In genomic region chr2:202599105-202599504, GRCh38 we compare ENCODE assay signal across 22 cellular contexts. TPM values are rescaled to one million over a fixed set of nuclear protein-coding genes. Genes with fewer than 3 reads are reported as not detected.
DNase-seq lines count a peak whose midpoint lies in the region; ATAC-seq, FAIRE-seq and TF ChIP-seq lines count a peak whose summit lies in the region.
"Had no signal": no experiment of that assay in that cellular context is flagged by ENCODE, and none has a peak within 500 bp of the region (broad histone marks: within the 10 kb centered on the region; RNA-seq: fewer than 3 reads in every experiment).

No MANE protein-coding gene starts in this region.

- no peaks in the 10 kb centered on the region for H3K27me3 Mint-ChIP-seq in stimulated activated memory B cell treated with anti-CD40 and anti-IgM and Interleukin-4, amounts not matched to agents 10 μg/mL and 1 μg/mL and 100 μg/mL, for 72 hours
- H3K27me3 Mint-ChIP-seq: B cell; CD4-positive, alpha-beta T cell had no signal

- H3K27me3 ChIP-seq in small intestine (ENCODE audit: control insufficient read depth in 2 of 2, insufficient read depth in 2 of 2, low read length in 2 of 2), result no peaks in the 10 kb centered on the region
- no peaks in the 10 kb centered on the region for H3K27me3 ChIP-seq in esophagus squamous epithelium
- H3K27me3 ChIP-seq: BLaER1 treated with 17β-estradiol and CSF1 and Interleukin-3, amounts not matched to agents 10 nM and 100 nM had no signal

- no peak overlapping the region for H3K4me3 Mint-ChIP-seq in stimulated activated memory B cell treated with anti-CD40 and anti-IgM and Interleukin-4, amounts not matched to agents 10 μg/mL and 1 μg/mL and 100 μg/mL, for 72 hours
- H3K4me3 Mint-ChIP-seq: CD4-positive, alpha-beta T cell; CD8-positive, alpha-beta T cell had no signal

- intact Hi-C loops in left colon (cut with DNase I, micrococcal nuclease) (no loop called here), esophagus squamous epithelium (cut with DNase I) (no loop called here)

- no peak for TF ChIP-seq CTCF in esophagus squamous epithelium (IDR thresholded peaks at IDR 0.05)

- H3K27ac ChIP-seq in small intestine (ENCODE audit: low read depth in 1 of 2, low read length in 1 of 2) (no peak overlapping the region), esophagus squamous epithelium (no peak overlapping the region)
- H3K27ac ChIP-seq: BLaER1 treated with 17β-estradiol and CSF1 and Interleukin-3, amounts not matched to agents 10 nM and 100 nM; C4-2B had no signal

- H3K9me3 Mint-ChIP-seq in stimulated activated memory B cell treated with anti-CD40 and anti-IgM and Interleukin-4, amounts not matched to agents 10 μg/mL and 1 μg/mL and 100 μg/mL, for 72 hours, result no peaks in the 10 kb centered on the region
- H3K9me3 Mint-ChIP-seq: CD4-positive, alpha-beta T cell; CD8-positive, alpha-beta T cell had no signal

- H3K36me3 Mint-ChIP-seq in stimulated activated memory B cell treated with anti-CD40 and anti-IgM and Interleukin-4, amounts not matched to agents 10 μg/mL and 1 μg/mL and 100 μg/mL, for 72 hours, result no peaks in the 10 kb centered on the region
- H3K36me3 Mint-ChIP-seq: CD8-positive, alpha-beta T cell had no signal

- H3K4me1 Mint-ChIP-seq in stimulated activated memory B cell treated with anti-CD40 and anti-IgM and Interleukin-4, amounts not matched to agents 10 μg/mL and 1 μg/mL and 100 μg/mL, for 72 hours, result peaks cover 21% of the 10 kb centered on the region

- WGBS in small intestine, 3 donors, result 85 to 93% (median 88%) methylated on average over 2 of the region's 2 CpGs
- WGBS in esophagus squamous epithelium, 2 donors, result 83 to 97% methylated on average over 2 of the region's 2 CpGs

- H3K36me3 ChIP-seq in small intestine (ENCODE audit: control insufficient read depth in 2 of 2, insufficient read depth in 2 of 2, low read length in 2 of 2) (no peaks in the 10 kb centered on the region), esophagus squamous epithelium (no peaks in the 10 kb centered on the region)
- H3K36me3 ChIP-seq: BLaER1 treated with 17β-estradiol and CSF1 and Interleukin-3, amounts not matched to agents 10 nM and 100 nM had no signal

- H3K27ac Mint-ChIP-seq in stimulated activated memory B cell treated with anti-CD40 and anti-IgM and Interleukin-4, amounts not matched to agents 10 μg/mL and 1 μg/mL and 100 μg/mL, for 72 hours, result peak overlapping the region; percentile 58
- H3K27ac Mint-ChIP-seq: CD4-positive, alpha-beta T cell; CD8-positive, alpha-beta T cell had no signal

- H3K4me3 ChIP-seq in small intestine (ENCODE audit: low read depth in 1 of 2, low read length in 2 of 2) (no peak overlapping the region), esophagus squamous epithelium (no peak overlapping the region)
- H3K4me3 ChIP-seq: BLaER1 treated with 17β-estradiol and CSF1 and Interleukin-3, amounts not matched to agents 10 nM and 100 nM had no signal

- FAIRE-seq in small intestine (lab: Jason Lieb, UNC), result no peak
- FAIRE-seq: A204.1, D721Med, GM12891, GM19239 had no signal

- ATAC-seq in left colon, result peak; percentile 83
- ATAC-seq in stimulated activated memory B cell treated with anti-CD40 and anti-IgM and Interleukin-4, amounts not matched to agents 10 μg/mL and 1 μg/mL and 100 μg/mL, for 72 hours, result no peak
- ATAC-seq: CD8-positive, alpha-beta T cell had no signal

- H3K4me1 ChIP-seq in small intestine (ENCODE audit: control insufficient read depth in 2 of 2, insufficient read depth in 1 of 2, low read depth in 1 of 2, low read length in 1 of 2) (no peaks in the 10 kb centered on the region), esophagus squamous epithelium (peaks cover 0 to 26% (median 7%) of the 10 kb centered on the region in 3 donors)
- H3K4me1 ChIP-seq: BLaER1 treated with 17β-estradiol and CSF1 and Interleukin-3, amounts not matched to agents 10 nM and 100 nM; Caco-2 had no signal

- DNase-seq in left colon (no peak), small intestine (peak; percentile 13), AG08396 (ENCODE audit: low spot score) (no peak), esophagus squamous epithelium (lab: John Stamatoyannopoulos, UW) (no peak), iPS-NIHi7 (ENCODE audit: extremely low spot score) (no peak)
- DNase-seq: 8988T; ACHN; AML-193; Caco-2; Calu3; CD4-positive, alpha-beta T cell; CD8-positive, alpha-beta T cell; DMS79 treated with DMSO at 0.1 percent for 48 hours; GF-D8 had no signal

- no peak for TF ChIP-seq POLR2A in esophagus squamous epithelium (IDR thresholded peaks at IDR 0.05)

- no peaks in the 10 kb centered on the region for H3K9me3 ChIP-seq in small intestine (ENCODE audit: control insufficient read depth, low read depth)
- H3K9me3 ChIP-seq in esophagus squamous epithelium, result no peaks in the 10 kb centered on the region
- H3K9me3 ChIP-seq: BLaER1 treated with 17β-estradiol and CSF1 and Interleukin-3, amounts not matched to agents 10 nM and 100 nM; Caco-2 had no signal

RNA-seq across cellular contexts. Expression of gene FAM117B, which starts 35.7 kb away (rescaled TPM):
- total RNA-seq in left colon, result 10 to 100 TPM; 16.1 to 17.7 TPM
- polyA plus RNA-seq in small intestine, result 1 to 10 TPM; 1.4 to 4.0 (median 2.2) TPM
- 10 to 100 TPM in 2 of 4 donors, 1 to 10 TPM in 2; 6.7 to 15.6 (median 9.4) TPM for total RNA-seq in esophagus squamous epithelium
